Comparison of ENCODE assay signal across 15 cellular contexts in the genomic region with DNA sequence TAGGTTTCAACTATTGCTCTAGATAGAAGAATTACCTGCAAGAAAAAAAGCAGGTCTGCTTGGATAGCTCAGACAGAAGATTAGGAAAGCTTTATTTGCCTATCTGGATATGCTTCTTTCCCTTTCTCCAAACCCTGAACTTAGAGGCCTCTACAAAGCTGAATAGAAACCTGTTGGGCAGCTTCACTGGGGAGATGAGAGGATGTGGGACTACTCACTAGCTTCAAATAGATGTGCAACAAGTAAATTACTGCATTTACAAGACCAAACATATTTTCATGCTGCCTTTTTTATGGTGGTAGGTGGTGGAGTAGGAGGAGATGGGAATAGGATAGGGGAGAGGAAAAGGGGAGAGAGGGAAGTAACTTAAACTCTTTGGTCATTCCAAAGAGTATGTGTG. TPM values are rescaled to one million over a fixed set of nuclear protein-coding genes. Genes with fewer than 3 reads are reported as not detected.
DNase-seq lines count a peak whose midpoint lies in the region; ATAC-seq and TF ChIP-seq lines count a peak whose summit lies in the region.
"Had no signal": no experiment of that assay in that cellular context is flagged by ENCODE, and none has a peak within 500 bp of the region (broad histone marks: within the 10 kb centered on the region; RNA-seq: fewer than 3 reads in every experiment).

No MANE protein-coding gene starts in this region.

- peaks cover 7% of the 10 kb centered on the region for H3K27me3 Mint-ChIP-seq in CD4-positive, alpha-beta T cell

- POLR2A ChIA-PET in A673 (lab: Charles Lee; ENCODE audit: low non-redundant PET), result interaction anchor here (0.6 kb wide), 1 partner anchor 365 kb away, joined by 3 read pairs; no protein-coding TSS in a partner anchor
- POLR2A ChIA-PET in CD4-positive, alpha-beta T cell (lab: Charles Lee), result interaction anchor here (0.8 to 1.7 kb wide), 2 partner anchors 11 to 34 kb away, joined by 3 to 5 read pairs; partner anchors contain the start of gene ODF2L

- ATAC-seq in esophagus mucosa (peak; percentile 89), GM18868 (IDR thresholded peaks at IDR 0.05; ENCODE audit: unreplicated experiment) (no peak), GM18519 (IDR thresholded peaks at IDR 0.05; ENCODE audit: low FRiP score, unreplicated experiment) (no peak)
- no peak for ATAC-seq in CD4-positive, alpha-beta T cell (ENCODE audit: poor library complexity)

- intact Hi-C loops in A673 (cut with micrococcal nuclease; ENCODE audit: unreplicated experiment), result no loop called here
- intact Hi-C loops in CD4-positive, alpha-beta T cell (cut with DNase I, micrococcal nuclease), result no loop called here

- no peak overlapping the region for H3K4me2 ChIP-seq in Karpas-422 (ENCODE audit: low read depth, low read length, poor library complexity, severe bottlenecking)

- no peak overlapping the region for H3K9ac ChIP-seq in Karpas-422 (ENCODE audit: low read length)

- BruUV-seq in A673 (replicated peaks; lab: Mats Ljungman, UMichigan), result no TSS peak

- no peaks in the 10 kb centered on the region for H3K36me3 Mint-ChIP-seq in CD4-positive, alpha-beta T cell (ENCODE audit: low read depth)

- no peaks in the 10 kb centered on the region for H3K9me3 Mint-ChIP-seq in CD4-positive, alpha-beta T cell

- CTCF ChIA-PET in A673 (lab: Charles Lee), result no interaction called here
- CTCF ChIA-PET in CD4-positive, alpha-beta T cell (lab: Charles Lee), result no interaction called here

- H3K4me1 ChIP-seq in A673 (ENCODE audit: insufficient read depth, low read length, poor library complexity, severe bottlenecking) (peaks cover 6% of the 10 kb centered on the region), Karpas-422 (ENCODE audit: low read length) (no peaks in the 10 kb centered on the region)

- H3K4me3 Mint-ChIP-seq in CD4-positive, alpha-beta T cell, result no peak overlapping the region

- H3K27ac Mint-ChIP-seq in CD4-positive, alpha-beta T cell, result no peak overlapping the region

- no peak for TF ChIP-seq CTCF in A673 (conservative IDR thresholded peaks at IDR 0.05; ENCODE audit: low read depth, low read length)
- TF ChIP-seq CTCF in CD4-positive, alpha-beta T cell (IDR thresholded peaks at IDR 0.05), result no peak

- no peak overlapping the region for H2AFZ ChIP-seq in Karpas-422 (ENCODE audit: low read length)

- H4K20me1 ChIP-seq in Karpas-422 (ENCODE audit: insufficient read depth, low read depth, low read length), result no peaks in the 10 kb centered on the region

- no peaks in the 10 kb centered on the region for H3K79me2 ChIP-seq in Karpas-422 (ENCODE audit: low read length)

- peak; percentile 5 for DNase-seq in A673 (ENCODE audit: low spot score)
- DNase-seq in Karpas-422, result peak; percentile 6
- peak; percentile 13 for DNase-seq in renal cortical epithelial cell (ENCODE audit: low read depth)
- no peak for DNase-seq in CD4-positive, alpha-beta T cell
- no peak for DNase-seq in activated T-cell treated with anti-CD3 and anti-CD28 coated beads, Interleukin-2, amount 50 U/mL, for 48 hours
- DNase-seq: activated CD8-positive, alpha-beta memory T cell treated with anti-CD3 and anti-CD28 coated beads, Interleukin-2, amount 50 U/mL, for 4 hours; glutamatergic neuron; mesendoderm; NCI-H1092; NCI-H524 had no signal

- H3K36me3 ChIP-seq in A673 (ENCODE audit: insufficient read depth, low read length, poor library complexity, severe bottlenecking) (no peaks in the 10 kb centered on the region), Karpas-422 (ENCODE audit: insufficient read depth, low read length) (no peaks in the 10 kb centered on the region)

- peak overlapping the region; percentile 51 for H3K27ac ChIP-seq in A673 (ENCODE audit: low read depth, low read length, poor library complexity, severe bottlenecking)
- H3K27ac ChIP-seq in Karpas-422 (ENCODE audit: low read length), result no peak overlapping the region
- H3K27ac ChIP-seq in CD4-positive, alpha-beta T cell (ENCODE audit: low read depth, low read length), result no peak overlapping the region
- H3K27ac ChIP-seq: HL-60 had no signal

- no peaks in the 10 kb centered on the region for H3K4me1 Mint-ChIP-seq in CD4-positive, alpha-beta T cell (ENCODE audit: low read depth)

- H3K27me3 ChIP-seq in A673 (replicated peaks; ENCODE audit: insufficient read depth, low read depth, low read length, poor library complexity) (no peaks in the 10 kb centered on the region), Karpas-422 (ENCODE audit: low read length) (no peaks in the 10 kb centered on the region)
- peaks cover 7% of the 10 kb centered on the region for H3K27me3 ChIP-seq in CD4-positive, alpha-beta T cell (ENCODE audit: control insufficient read depth, insufficient read depth, low read length)

- H3K9me3 ChIP-seq in A673 (ENCODE audit: low read depth, low read length, poor library complexity, severe bottlenecking), result no peaks in the 10 kb centered on the region
- H3K9me3 ChIP-seq in Karpas-422 (ENCODE audit: low read length), result no peaks in the 10 kb centered on the region
- no peaks in the 10 kb centered on the region for H3K9me3 ChIP-seq in CD4-positive, alpha-beta T cell (ENCODE audit: control insufficient read depth, low read length)

- H3K4me3 ChIP-seq in A673 (ENCODE audit: low read depth, low read length, poor library complexity, severe bottlenecking) (no peak overlapping the region), Karpas-422 (ENCODE audit: low read length) (no peak overlapping the region)

- no peaks in the 10 kb centered on the region for H3K9me2 ChIP-seq in Karpas-422 (replicated peaks; ENCODE audit: insufficient read depth, low read length)

RNA-seq across cellular contexts. Expression of gene CLCA2, which starts 6.4 kb away (rescaled TPM):
- total RNA-seq in A673 (2021) (not detected in 2 replicates), esophagus mucosa (357 TPM), renal cortical epithelial cell (0.17 and 0.85 TPM in 2 replicates)
- not detected in 2 replicates for total RNA-seq in Karpas-422 (2014; rRNA removed; shearing (Covaris generic); ENCODE audit: low replicate concordance)
- total RNA-seq in CD4-positive, alpha-beta T cell, result not detected

RNA-seq across cellular contexts. Expression of gene ODF2L, which starts 34.3 kb away (rescaled TPM):
- total RNA-seq in A673 (2021) (34.9 and 38.9 TPM in 2 replicates), esophagus mucosa (23.0 TPM), renal cortical epithelial cell (24.7 and 49.0 TPM in 2 replicates)
- total RNA-seq in Karpas-422 (2014; rRNA removed; shearing (Covaris generic); ENCODE audit: low replicate concordance), result 6.2 and 11.1 TPM in 2 replicates
- total RNA-seq in CD4-positive, alpha-beta T cell, result 10 to 100 TPM; 68.1 to 71.2 TPM

RNA-seq across cellular contexts. Expression of gene CLCA1, which starts 38.4 kb away (rescaled TPM):
- total RNA-seq in A673 (2021) (not detected in 2 replicates), esophagus mucosa (0.08 TPM), renal cortical epithelial cell (not detected in 2 replicates)
- not detected in 2 replicates for total RNA-seq in Karpas-422 (2014; rRNA removed; shearing (Covaris generic); ENCODE audit: low replicate concordance)
- not detected for total RNA-seq in CD4-positive, alpha-beta T cell
- total RNA-seq: dermis microvascular lymphatic vessel endothelial cell had no signal

Comparison
In these comparisons a context has a peak if more than half of its experiments do, and no peak if none do; other contexts are left out.
1. DNase-seq: peak in A673 (single experiment), Karpas-422 (single experiment) and renal cortical epithelial cell (single experiment); none in CD4-positive, alpha-beta T cell (0 of 10) and activated T-cell treated with anti-CD3 and anti-CD28 coated beads, Interleukin-2, amount 50 U/mL, for 48 hours (0 of 2).
2. RNA of gene CLCA2, which starts 6.4 kb away (total RNA-seq): 357 TPM in esophagus mucosa (single experiment); 0.17 to 0.85 TPM in renal cortical epithelial cell, not detected in A673, not detected in CD4-positive, alpha-beta T cell and not detected in Karpas-422; every median in the first group is over 100 times any median in the second.